Comparison of ENCODE assay signal across 19 cellular contexts in the genomic region with DNA sequence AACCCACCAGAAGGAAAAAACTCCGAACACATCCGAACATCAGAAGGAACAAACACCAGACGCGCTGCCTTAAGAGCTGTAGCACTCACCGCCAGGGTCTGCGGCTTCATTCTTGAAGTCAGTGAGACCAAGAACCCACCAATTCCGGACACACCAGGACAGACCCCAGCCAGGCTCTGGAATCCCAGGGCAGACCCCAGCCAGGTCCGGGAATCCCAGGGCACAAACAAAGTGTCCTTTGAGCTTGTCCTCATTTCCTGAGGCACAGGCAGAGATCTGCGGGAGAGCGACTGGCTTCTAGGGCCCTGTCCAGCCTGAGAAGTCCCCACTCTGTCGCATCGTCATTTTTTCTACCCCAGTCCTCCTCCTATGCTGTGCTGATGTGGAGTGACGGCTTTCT.
"Had no signal": no experiment of that assay in that cellular context is flagged by ENCODE, and none has a peak within 500 bp of the region (broad histone marks: within the 10 kb centered on the region; RNA-seq: fewer than 3 reads in every experiment).

No MANE protein-coding gene starts in this region.

- H3K27ac ChIP-seq: KMS-11, RWPE1 had no signal

- H3K4me2 ChIP-seq: KMS-11, SK-N-SH had no signal

- H3K9me3 ChIP-seq: SK-N-SH had no signal

- H3K9ac ChIP-seq: KMS-11, SK-N-SH had no signal

- DNase-seq: Kasumi-1, MM.1S, NCI-H1092 treated with DMSO at 0.1 percent for 48 hours, NCI-H1436, NCI-H187, NCI-H2029, NCI-H2081 treated with DMSO at 0.1 percent for 48 hours, NCI-H2171, NCI-H226, NCI-H446, NCI-H510A, NCI-H524 treated with DMSO at 0.1 percent for 48 hours, NCI-H69, NCI-H774, SHP77, SK-N-SH had no signal

- FAIRE-seq: RCC 7860 had no signal
